ENCODE assay signal across 11 cellular contexts in the genomic region with DNA sequence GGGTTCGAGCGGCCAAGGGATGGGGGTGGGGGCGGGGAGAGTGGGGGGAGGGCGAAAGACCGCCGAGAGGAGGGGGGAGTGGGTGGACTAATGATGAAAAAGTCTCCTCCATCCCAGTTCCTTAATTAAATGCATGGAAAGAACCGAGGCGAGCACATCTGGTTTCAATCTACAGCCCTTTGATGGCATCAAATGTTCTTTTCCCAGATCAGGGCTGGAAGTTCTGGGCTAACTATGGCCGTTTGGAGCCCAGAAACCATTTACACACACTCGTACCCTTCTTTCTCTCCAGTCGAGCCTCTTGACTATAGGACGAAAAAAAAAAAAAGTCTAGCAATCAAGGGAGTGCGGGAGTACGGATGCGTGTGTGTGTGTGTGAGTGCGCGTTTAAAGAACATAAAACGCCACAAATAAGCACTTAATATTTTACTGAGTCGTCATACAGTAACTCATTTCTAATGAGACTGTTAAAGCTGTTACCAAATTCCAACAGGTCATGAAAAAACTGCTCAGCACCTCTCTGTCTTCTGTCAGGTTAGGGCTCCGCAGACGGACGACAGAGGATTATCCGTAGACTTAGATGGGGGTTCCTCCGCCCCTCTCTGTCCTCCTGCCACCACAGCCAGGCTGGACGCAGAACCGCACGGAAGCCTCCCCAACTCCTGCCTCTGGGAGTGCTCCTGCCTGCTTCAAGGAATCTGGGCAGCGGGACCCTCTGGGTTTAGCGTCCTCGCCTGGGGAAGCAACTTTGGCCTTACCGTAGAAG. TPM values are rescaled to one million over a fixed set of nuclear protein-coding genes. Genes with fewer than 3 reads are reported as not detected.
A peak's percentile ranks its signal among the peaks of the same experiment; 100 is the strongest.
DNase-seq lines count a peak whose midpoint lies in the region; ATAC-seq and TF ChIP-seq lines count a peak whose summit lies in the region.
"Had no signal": no experiment of that assay in that cellular context is flagged by ENCODE, and none has a peak within 500 bp of the region (broad histone marks: within the 10 kb centered on the region; RNA-seq: fewer than 3 reads in every experiment).

No MANE protein-coding gene starts in this region.

- peak overlapping the region; percentile 17 to 29 for H3K4me3 ChIP-seq in duodenal mucosa (ENCODE audit: low read depth in 1 of 2, low read length in 2 of 2)
- H3K4me3 ChIP-seq in mesenchymal stem cell (ENCODE audit: insufficient read depth in 1 of 2, low read depth in 1 of 2, low read length in 2 of 2): peak overlapping the region in 1 of 2 experiments; percentile 83
- H3K4me3 ChIP-seq in vagina: peak overlapping the region; percentile 75 to 91

- no peak overlapping the region for H2BK5ac ChIP-seq in mesenchymal stem cell (ENCODE audit: low read depth, low read length, poor library complexity, severe bottlenecking)

- H2AFZ ChIP-seq in mesenchymal stem cell (ENCODE audit: low read depth, low read length): no peak overlapping the region

- H3K9me3 Mint-ChIP-seq in activated naive CD4-positive, alpha-beta T cell treated with anti-CD3 and anti-CD28 coated beads, Interleukin-2, amount 10 ng/mL, durations not matched to agents 7 days and 5 days: no peaks in the 10 kb centered on the region
- H3K9me3 Mint-ChIP-seq in activated naive CD4-positive, alpha-beta T cell treated with anti-CD3 and anti-CD28 coated beads for 36 hours: no peaks in the 10 kb centered on the region
- H3K9me3 Mint-ChIP-seq: activated B cell treated with CpG ODN at 0.5 μM for 24 hours had no signal

- H2BK12ac ChIP-seq in mesenchymal stem cell (ENCODE audit: low read length in 2 of 2): no peak overlapping the region

- H3K36me3 Mint-ChIP-seq in activated naive CD4-positive, alpha-beta T cell treated with anti-CD3 and anti-CD28 coated beads, Interleukin-2, amount 10 ng/mL, durations not matched to agents 7 days and 5 days: peaks cover 1% of the 10 kb centered on the region
- H3K36me3 Mint-ChIP-seq in activated naive CD4-positive, alpha-beta T cell treated with anti-CD3 and anti-CD28 coated beads for 36 hours (ENCODE audit: low read depth): no peaks in the 10 kb centered on the region

- ATAC-seq in GM18511 (IDR thresholded peaks at IDR 0.05; ENCODE audit: unreplicated experiment): no peak
- ATAC-seq in GM18520 (IDR thresholded peaks at IDR 0.05; ENCODE audit: unreplicated experiment): no peak

- no peak for TF ChIP-seq POLR2A in vagina (IDR thresholded peaks at IDR 0.05)

- WGBS in mesenchymal stem cell: 0% methylated on average over 14 of the region's 31 CpGs

- CTCF ChIA-PET in activated naive CD4-positive, alpha-beta T cell treated with anti-CD3 and anti-CD28 coated beads, Interleukin-2, amount 10 ng/mL, durations not matched to agents 7 days and 5 days (lab: Charles Lee): no interaction called here
- CTCF ChIA-PET in activated naive CD4-positive, alpha-beta T cell treated with anti-CD3 and anti-CD28 coated beads for 36 hours (lab: Charles Lee): no interaction called here

- no peak for DNase-seq in activated naive CD4-positive, alpha-beta T cell treated with anti-CD3 and anti-CD28 coated beads, Interleukin-2, amount 10 ng/mL, durations not matched to agents 7 days and 5 days
- no peak for DNase-seq in activated naive CD4-positive, alpha-beta T cell treated with anti-CD3 and anti-CD28 coated beads for 36 hours
- DNase-seq in mesenchymal stem cell (peak; percentile 42), vagina (ENCODE audit: extremely low spot score in 2 of 2) (no peak), GM19238 (ENCODE audit: insufficient read length, low spot score) (no peak)
- DNase-seq: activated B cell treated with CpG ODN at 0.5 μM for 24 hours; NCI-H1694 treated with DMSO at 0.1 percent for 48 hours; stimulated activated CD4-positive, alpha-beta T cell treated with anti-CD3 and anti-CD28 coated beads, Interleukin-4, amount 100 ng/mL, for 4 hours had no signal

- H4K8ac ChIP-seq in mesenchymal stem cell (ENCODE audit: low read length): no peak overlapping the region

- H3K9me3 ChIP-seq in duodenal mucosa (ENCODE audit: control insufficient read depth in 1 of 2, low read length in 2 of 2) (no peaks in the 10 kb centered on the region), mesenchymal stem cell (ENCODE audit: control insufficient read depth, low read length) (no peaks in the 10 kb centered on the region), vagina (no peaks in the 10 kb centered on the region)

- H4K91ac ChIP-seq in mesenchymal stem cell (ENCODE audit: low read length): no peak overlapping the region

- no peak overlapping the region for H2AK5ac ChIP-seq in mesenchymal stem cell (ENCODE audit: low read length, severe bottlenecking)

- H2BK15ac ChIP-seq in mesenchymal stem cell (ENCODE audit: low read depth, poor library complexity, severe bottlenecking): no peak overlapping the region

- peaks cover 89% of the 10 kb centered on the region for H3K27me3 Mint-ChIP-seq in activated naive CD4-positive, alpha-beta T cell treated with anti-CD3 and anti-CD28 coated beads, Interleukin-2, amount 10 ng/mL, durations not matched to agents 7 days and 5 days
- peaks cover 77% of the 10 kb centered on the region for H3K27me3 Mint-ChIP-seq in activated naive CD4-positive, alpha-beta T cell treated with anti-CD3 and anti-CD28 coated beads for 36 hours (ENCODE audit: low read depth)

- H3K4me1 ChIP-seq in duodenal mucosa (ENCODE audit: control insufficient read depth in 1 of 2, insufficient read depth in 2 of 2, low read length in 2 of 2) (peaks cover 0 to 7% of the 10 kb centered on the region in 2 donors), mesenchymal stem cell (ENCODE audit: control insufficient read depth, insufficient read depth, low read depth, low read length) (peaks cover 24% of the 10 kb centered on the region), vagina (peaks cover 27% of the 10 kb centered on the region)

- TF ChIP-seq CTCF in vagina (IDR thresholded peaks at IDR 0.05): no peak

- H3K27me3 ChIP-seq in duodenal mucosa (ENCODE audit: control insufficient read depth in 1 of 2, insufficient read depth in 2 of 2, low read length in 2 of 2): peaks cover 50 to 79% of the 10 kb centered on the region in 2 donors
- peaks cover 0 to 82% of the 10 kb centered on the region in 2 experiments for H3K27me3 ChIP-seq in mesenchymal stem cell (ENCODE audit: control insufficient read depth in 1 of 2, insufficient read depth in 1 of 2, low read length in 2 of 2)
- H3K27me3 ChIP-seq in vagina: no peaks in the 10 kb centered on the region

- H2BK120ac ChIP-seq in mesenchymal stem cell (ENCODE audit: low read depth, low read length): no peak overlapping the region

- H3K4me3 Mint-ChIP-seq in activated naive CD4-positive, alpha-beta T cell treated with anti-CD3 and anti-CD28 coated beads, Interleukin-2, amount 10 ng/mL, durations not matched to agents 7 days and 5 days: no peak overlapping the region
- no peak overlapping the region for H3K4me3 Mint-ChIP-seq in activated naive CD4-positive, alpha-beta T cell treated with anti-CD3 and anti-CD28 coated beads for 36 hours
- H3K4me3 Mint-ChIP-seq: activated B cell treated with CpG ODN at 0.5 μM for 24 hours had no signal

- no peak overlapping the region for H3K4ac ChIP-seq in mesenchymal stem cell (ENCODE audit: low read depth in 1 of 2, low read length in 2 of 2)

- H3K4me1 Mint-ChIP-seq in activated naive CD4-positive, alpha-beta T cell treated with anti-CD3 and anti-CD28 coated beads, Interleukin-2, amount 10 ng/mL, durations not matched to agents 7 days and 5 days: peaks cover 9% of the 10 kb centered on the region
- peaks cover 35% of the 10 kb centered on the region for H3K4me1 Mint-ChIP-seq in activated naive CD4-positive, alpha-beta T cell treated with anti-CD3 and anti-CD28 coated beads for 36 hours (ENCODE audit: low read depth)

- H3K36me3 ChIP-seq in duodenal mucosa (ENCODE audit: control insufficient read depth in 1 of 2, insufficient read depth in 2 of 2, low read length in 2 of 2): no peaks in the 10 kb centered on the region
- H3K36me3 ChIP-seq in mesenchymal stem cell (ENCODE audit: control insufficient read depth in 1 of 2, insufficient read depth in 2 of 2, low read depth in 1 of 2, low read length in 2 of 2): peaks cover 0 to 17% of the 10 kb centered on the region in 2 experiments
- no peaks in the 10 kb centered on the region for H3K36me3 ChIP-seq in vagina

- peak overlapping the region; percentile 48 for H3K4me2 ChIP-seq in mesenchymal stem cell (ENCODE audit: low read length, poor library complexity, severe bottlenecking)

- H3K23ac ChIP-seq in mesenchymal stem cell (ENCODE audit: low read length in 2 of 2): no peak overlapping the region

- intact Hi-C loops in activated naive CD4-positive, alpha-beta T cell treated with anti-CD3 and anti-CD28 coated beads for 36 hours (cut with micrococcal nuclease): loop anchor here (1.0 to 10.0 kb wide), 2 partner anchors 9 to 587 kb away; a partner anchor contains a TSS
- intact Hi-C loops in vagina (cut with DNase I): loop anchor here (5.0 to 10.0 kb wide), 2 partner anchors 130 to 447 kb away; a partner anchor contains a TSS

- H3K18ac ChIP-seq in mesenchymal stem cell (ENCODE audit: low read depth in 1 of 2, low read length in 2 of 2): no peak overlapping the region

- peak overlapping the region; percentile 28 for H3K27ac Mint-ChIP-seq in activated naive CD4-positive, alpha-beta T cell treated with anti-CD3 and anti-CD28 coated beads, Interleukin-2, amount 10 ng/mL, durations not matched to agents 7 days and 5 days
- no peak overlapping the region for H3K27ac Mint-ChIP-seq in activated naive CD4-positive, alpha-beta T cell treated with anti-CD3 and anti-CD28 coated beads for 36 hours
- H3K27ac Mint-ChIP-seq: activated B cell treated with CpG ODN at 0.5 μM for 24 hours had no signal

- H3K79me1 ChIP-seq in mesenchymal stem cell (replicated peaks; ENCODE audit: low read length, poor library complexity, severe bottlenecking): no peaks in the 10 kb centered on the region

- H3K27ac ChIP-seq in duodenal mucosa (ENCODE audit: low read depth, low read length) (no peak overlapping the region), mesenchymal stem cell (ENCODE audit: low read length, poor library complexity, severe bottlenecking) (no peak overlapping the region), vagina (peak overlapping the region; percentile 99)

- H3K14ac ChIP-seq in mesenchymal stem cell (ENCODE audit: low read length in 2 of 2): no peak overlapping the region

- H3K9ac ChIP-seq in duodenal mucosa (ENCODE audit: low read depth in 1 of 2, low read length in 2 of 2) (no peak overlapping the region), mesenchymal stem cell (ENCODE audit: low read length) (peak overlapping the region; percentile 98)

RNA-seq across cellular contexts. Expression of a gene that starts 2.1 kb away (rescaled TPM):
- not detected for total RNA-seq in activated naive CD4-positive, alpha-beta T cell treated with anti-CD3 and anti-CD28 coated beads for 36 hours
- 0.66 TPM for polyA plus RNA-seq in mesenchymal stem cell (2013, experiment 1 of 2)
- 0.56 TPM for polyA plus RNA-seq in mesenchymal stem cell (2013, experiment 2 of 2)
- total RNA-seq in vagina: 108 TPM
- total RNA-seq: activated B cell treated with CpG ODN at 0.5 μM for 24 hours had no signal

Comparison
In these comparisons a context has a peak if more than half of its experiments do, and no peak if none do; other contexts are left out.
1. RNA of a gene that starts 2.1 kb away (total RNA-seq): 108 TPM in vagina (single experiment); not detected in activated naive CD4-positive, alpha-beta T cell treated with anti-CD3 and anti-CD28 coated beads for 36 hours; every median in the first group is over 100 times any median in the second.